Comparison of ENCODE assay signal across 27 cellular contexts in genomic region chrX:41475166-41475565, GRCh38. TPM values are rescaled to one million over a fixed set of nuclear protein-coding genes. Genes with fewer than 3 reads are reported as not detected.
A peak's percentile ranks its signal among the peaks of the same experiment; 100 is the strongest.
DNase-seq lines count a peak whose midpoint lies in the region; FAIRE-seq and TF ChIP-seq lines count a peak whose summit lies in the region.
"Had no signal": no experiment of that assay in that cellular context is flagged by ENCODE, and none has a peak within 500 bp of the region (broad histone marks: within the 10 kb centered on the region; RNA-seq: fewer than 3 reads in every experiment).

No MANE protein-coding gene starts in this region.

- DNase-seq in astrocyte (ENCODE audit: low read depth) (no peak), iPS-NIHi11 (ENCODE audit: low spot score) (peak; percentile 44), progenitor cell of endocrine pancreas (ENCODE audit: low spot score, unreplicated experiment) (no peak), NCI-H446 (lab: John Stamatoyannopoulos, UW) (no peak)
- no peak for DNase-seq in activated CD4-positive, alpha-beta T cell treated with anti-CD3 and anti-CD28 coated beads, Interleukin-2, amount 50 U/mL, for 48 hours
- no peak for DNase-seq in activated T-cell treated with anti-CD3 and anti-CD28 coated beads, Interleukin-2, amount 50 U/mL, for 24 hours
- DNase-seq: activated CD4-positive, alpha-beta T cell treated with anti-CD3 and anti-CD28 coated beads for 1 hour; activated gamma-delta T cell treated with Interleukin-2 at 50 U/mL for 16 hours; colonic mucosa; DMS153; HFFc6; KG1; NCI-H1092; NCI-H446 treated with DMSO at 0.1 percent for 48 hours; SIG-M5; stimulated activated CD4-positive, alpha-beta T cell treated with anti-CD3 and anti-CD28 coated beads, Interleukin-4, amount 100 ng/mL, for 24 hours; stimulated activated CD8-positive, alpha-beta memory T cell treated with anti-CD3 and anti-CD28 coated beads, Interleukin-4, amount 100 ng/mL, for 48 hours; testis had no signal

- H3K9ac ChIP-seq in HUES6 (ENCODE audit: low read length) (peak overlapping the region; percentile 76), astrocyte (ENCODE audit: low read length) (no peak overlapping the region)

- H3K36me3 ChIP-seq in HUES6 (ENCODE audit: control insufficient read depth, insufficient read depth, low read length): no peaks in the 10 kb centered on the region
- no peaks in the 10 kb centered on the region for H3K36me3 ChIP-seq in astrocyte (ENCODE audit: insufficient read depth, low read length)
- H3K36me3 ChIP-seq: colonic mucosa, gastroesophageal sphincter had no signal

- H4K20me1 ChIP-seq in astrocyte (ENCODE audit: insufficient read depth, low read length): no peaks in the 10 kb centered on the region

- H3K4me3 Mint-ChIP-seq in astrocyte (ENCODE audit: unreplicated experiment) (peak overlapping the region; percentile 67), progenitor cell of endocrine pancreas (ENCODE audit: low read depth) (no peak overlapping the region)
- H3K4me3 Mint-ChIP-seq in activated T-cell treated with anti-CD3 and anti-CD28 coated beads, Interleukin-2, amount 50 U/mL, for 24 hours: no peak overlapping the region
- H3K4me3 Mint-ChIP-seq: B cell; HFFc6; T-helper 2 cell treated with Interferon-gamma antibody and Interleukin-4, amounts not matched to agents 5 μg/mL and 100 μg/mL, for 36 hours had no signal

- H3K27ac ChIP-seq in HUES6 (ENCODE audit: low read depth, low read length) (peak overlapping the region; percentile 68), astrocyte (ENCODE audit: low read depth, low read length) (no peak overlapping the region)
- H3K27ac ChIP-seq: colonic mucosa, epithelial cell of prostate, gastroesophageal sphincter, HL-60, testis had no signal

- H3K4me3 ChIP-seq in HUES6 (ENCODE audit: low read depth, low read length) (peak overlapping the region; percentile 10; the same call in 1 of the 2 replicates), astrocyte (ENCODE audit: insufficient read depth, low read depth, low read length) (no peak overlapping the region)
- H3K4me3 ChIP-seq: colonic mucosa, gastroesophageal sphincter, testis had no signal

- no peaks in the 10 kb centered on the region for H3K79me2 ChIP-seq in astrocyte (ENCODE audit: insufficient read depth, low read length)

- H3K4me2 ChIP-seq in astrocyte (ENCODE audit: low read length): no peak overlapping the region

- H3K4me1 Mint-ChIP-seq in astrocyte (ENCODE audit: low read depth, unreplicated experiment) (peaks cover 3% of the 10 kb centered on the region), progenitor cell of endocrine pancreas (ENCODE audit: low read depth) (peaks cover 13% of the 10 kb centered on the region)
- no peaks in the 10 kb centered on the region for H3K4me1 Mint-ChIP-seq in activated T-cell treated with anti-CD3 and anti-CD28 coated beads, Interleukin-2, amount 50 U/mL, for 24 hours (ENCODE audit: low read depth)
- H3K4me1 Mint-ChIP-seq: B cell had no signal

- no peaks in the 10 kb centered on the region for H3K27me3 ChIP-seq in HUES6 (ENCODE audit: control insufficient read depth, insufficient read depth, low read length)
- H3K27me3 ChIP-seq in astrocyte (ENCODE audit: insufficient read depth, low read length): no peaks in the 10 kb centered on the region
- H3K27me3 ChIP-seq: colonic mucosa, gastroesophageal sphincter, testis had no signal

- TF ChIP-seq CTCF in astrocyte (IDR thresholded peaks at IDR 0.05; ENCODE audit: insufficient read depth, low read depth, low read length) (no peak), progenitor cell of endocrine pancreas (IDR thresholded peaks at IDR 0.05; ENCODE audit: unreplicated experiment) (no peak)

- H3K27ac Mint-ChIP-seq in astrocyte (ENCODE audit: unreplicated experiment): peak overlapping the region; percentile 85
- peak overlapping the region; percentile 93 for H3K27ac Mint-ChIP-seq in progenitor cell of endocrine pancreas
- no peak overlapping the region for H3K27ac Mint-ChIP-seq in activated T-cell treated with anti-CD3 and anti-CD28 coated beads, Interleukin-2, amount 50 U/mL, for 24 hours
- H3K27ac Mint-ChIP-seq: B cell; HFFc6; T-helper 2 cell treated with Interferon-gamma antibody and Interleukin-4, amounts not matched to agents 5 μg/mL and 100 μg/mL, for 36 hours had no signal

- FAIRE-seq in astrocyte (lab: Jason Lieb, UNC): no peak

- H3K4me1 ChIP-seq in HUES6 (ENCODE audit: control insufficient read depth, insufficient read depth, low read length) (peaks cover 28% of the 10 kb centered on the region), astrocyte (ENCODE audit: insufficient read depth, low read length) (no peaks in the 10 kb centered on the region)
- H3K4me1 ChIP-seq: colonic mucosa, gastroesophageal sphincter, testis had no signal

- H3K9me3 Mint-ChIP-seq in astrocyte (ENCODE audit: unreplicated experiment) (no peaks in the 10 kb centered on the region), progenitor cell of endocrine pancreas (ENCODE audit: low read depth) (no peaks in the 10 kb centered on the region)
- no peaks in the 10 kb centered on the region for H3K9me3 Mint-ChIP-seq in activated T-cell treated with anti-CD3 and anti-CD28 coated beads, Interleukin-2, amount 50 U/mL, for 24 hours
- H3K9me3 Mint-ChIP-seq: HFFc6; T-helper 2 cell treated with Interferon-gamma antibody and Interleukin-4, amounts not matched to agents 5 μg/mL and 100 μg/mL, for 36 hours had no signal

- no peaks in the 10 kb centered on the region for H3K27me3 Mint-ChIP-seq in astrocyte (ENCODE audit: low read depth, unreplicated experiment)
- no peaks in the 10 kb centered on the region for H3K27me3 Mint-ChIP-seq in progenitor cell of endocrine pancreas
- peaks cover 8% of the 10 kb centered on the region for H3K27me3 Mint-ChIP-seq in activated T-cell treated with anti-CD3 and anti-CD28 coated beads, Interleukin-2, amount 50 U/mL, for 24 hours
- H3K27me3 Mint-ChIP-seq: B cell had no signal

- no peak overlapping the region for H2AFZ ChIP-seq in astrocyte (ENCODE audit: low read depth, low read length)

- peaks cover 10% of the 10 kb centered on the region; the same call in 1 of the 2 replicates for H3K9me3 ChIP-seq in HUES6 (ENCODE audit: control insufficient read depth, insufficient read depth, low read depth, low read length)
- no peaks in the 10 kb centered on the region for H3K9me3 ChIP-seq in astrocyte (ENCODE audit: insufficient read depth, low read depth, low read length)
- H3K9me3 ChIP-seq: colonic mucosa, gastroesophageal sphincter, testis had no signal

- H3K36me3 Mint-ChIP-seq in astrocyte (ENCODE audit: low read depth, unreplicated experiment): no peaks in the 10 kb centered on the region
- H3K36me3 Mint-ChIP-seq in progenitor cell of endocrine pancreas (ENCODE audit: insufficient read depth): peaks cover 2% of the 10 kb centered on the region
- no peaks in the 10 kb centered on the region for H3K36me3 Mint-ChIP-seq in activated T-cell treated with anti-CD3 and anti-CD28 coated beads, Interleukin-2, amount 50 U/mL, for 24 hours (ENCODE audit: low read depth)

RNA-seq across cellular contexts. Expression of gene NYX, which starts 28.0 kb away (rescaled TPM):
- total RNA-seq in astrocyte (not detected in 2 replicates), progenitor cell of endocrine pancreas (not detected in 2 replicates)
- total RNA-seq: B cell, colonic mucosa, gastroesophageal sphincter, HFFc6, kidney epithelial cell, osteocyte, skeletal muscle tissue had no signal
